ENCODE assay signal across 29 cellular contexts in the genomic region with DNA sequence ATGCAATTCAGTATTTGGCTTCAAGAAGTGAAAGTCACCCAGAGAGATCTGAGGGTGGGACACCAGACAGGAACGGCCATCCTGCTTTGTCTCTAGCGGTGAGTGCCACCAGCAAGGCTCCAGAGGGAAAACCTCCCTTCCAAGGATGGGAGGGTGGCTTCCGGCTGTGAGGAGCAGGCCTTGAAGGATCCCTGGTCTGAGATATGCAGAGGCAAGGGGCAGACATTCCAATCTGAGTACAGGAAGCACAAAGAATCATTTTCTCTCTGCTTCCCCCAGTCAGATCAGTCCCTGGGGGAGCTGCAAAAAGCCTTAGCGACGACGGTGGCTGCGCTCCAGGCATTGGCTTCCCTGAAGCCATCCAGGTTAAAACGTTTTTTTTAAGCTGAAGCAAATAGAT.
"Had no signal": no experiment of that assay in that cellular context is flagged by ENCODE, and none has a peak within 500 bp of the region (broad histone marks: within the 10 kb centered on the region; RNA-seq: fewer than 3 reads in every experiment).

No MANE protein-coding gene starts in this region.

- H3K9me3 ChIP-seq: colonic mucosa, neutrophil, thyroid gland, upper lobe of left lung, vagina had no signal

- H3K4me1 ChIP-seq: colonic mucosa, sigmoid colon, thyroid gland, upper lobe of left lung had no signal

- H3K4me1 Mint-ChIP-seq: memory B cell; naive thymus-derived CD8-positive, alpha-beta T cell; stimulated activated memory B cell treated with anti-CD40 and anti-IgM and Interleukin-4, amounts not matched to agents 10 μg/mL and 1 μg/mL and 100 μg/mL, for 72 hours; stimulated activated naive CD8-positive, alpha-beta T cell treated with anti-CD3 and anti-CD28 coated beads, Interleukin-15, amount 100 ng/mL, for 72 hours had no signal

- H3K36me3 Mint-ChIP-seq: activated naive CD8-positive, alpha-beta T cell; memory B cell; naive thymus-derived CD8-positive, alpha-beta T cell; stimulated activated memory B cell treated with anti-CD40 and anti-IgM and Interleukin-4, amounts not matched to agents 10 μg/mL and 1 μg/mL and 100 μg/mL, for 72 hours had no signal

- H3K4me3 ChIP-seq: cardiac muscle cell, colonic mucosa, sigmoid colon, thyroid gland, upper lobe of left lung, vagina had no signal

- DNase-seq: activated CD4-positive, alpha-beta T cell treated with anti-CD3 and anti-CD28 coated beads, Interleukin-2, amount 50 U/mL, for 48 hours; activated CD8-positive, alpha-beta memory T cell treated with anti-CD3 and anti-CD28 coated beads for 24 hours; activated effector memory CD4-positive, alpha-beta T cell treated with Interleukin-2 at 50 U/mL for 16 hours; activated naive CD4-positive, alpha-beta T cell treated with Interleukin-2 at 50 U/mL for 16 hours; anterior cingulate cortex; cerebellar nuclear complex; colonic mucosa; effector CD8-positive, alpha-beta T cell; left colon; naive thymus-derived CD8-positive, alpha-beta T cell; sigmoid colon; small intestine; stimulated activated CD4-positive, alpha-beta T cell treated with anti-CD3 and anti-CD28 coated beads, Interleukin-4, amount 100 ng/mL, for 4 hours; stimulated activated CD8-positive, alpha-beta memory T cell treated with anti-CD3 and anti-CD28 coated beads, Interleukin-4, amount 100 ng/mL, for 48 hours; stimulated activated naive CD8-positive, alpha-beta T cell treated with anti-CD3 and anti-CD28 coated beads, Interleukin-15, amount 100 ng/mL, for 72 hours; T-helper 9 cell; thyroid gland had no signal

- H3K9me3 Mint-ChIP-seq: stimulated activated memory B cell treated with anti-CD40 and anti-IgM and Interleukin-4, amounts not matched to agents 10 μg/mL and 1 μg/mL and 100 μg/mL, for 72 hours; stimulated activated naive CD8-positive, alpha-beta T cell treated with anti-CD3 and anti-CD28 coated beads, Interleukin-15, amount 100 ng/mL, for 72 hours; T-helper 1 cell treated with Interleukin-12 subunit alpha and Interleukin-12 subunit beta and Interleukin-4 antibody, amounts not matched to agents 30 μg/mL and 1 μg/mL, for 36 hours had no signal

- ATAC-seq: activated CD4-positive, CD25-positive, alpha-beta regulatory T cell treated with anti-CD3 and anti-CD28 coated beads, Interleukin-2, amount 50 U/mL, for 24 hours; stimulated activated memory B cell treated with anti-CD40 and anti-IgM and Interleukin-4, amounts not matched to agents 10 μg/mL and 1 μg/mL and 100 μg/mL, for 72 hours had no signal

- H3K27ac Mint-ChIP-seq: activated naive CD8-positive, alpha-beta T cell; memory B cell; naive thymus-derived CD8-positive, alpha-beta T cell; progenitor cell of endocrine pancreas; stimulated activated memory B cell treated with anti-CD40 and anti-IgM and Interleukin-4, amounts not matched to agents 10 μg/mL and 1 μg/mL and 100 μg/mL, for 72 hours; stimulated activated naive CD8-positive, alpha-beta T cell treated with anti-CD3 and anti-CD28 coated beads, Interleukin-15, amount 100 ng/mL, for 72 hours; T-helper 1 cell treated with Interleukin-12 subunit alpha and Interleukin-12 subunit beta and Interleukin-4 antibody, amounts not matched to agents 30 μg/mL and 1 μg/mL, for 36 hours had no signal

- H3K27ac ChIP-seq: cardiac muscle cell, colonic mucosa, epithelial cell of prostate, neutrophil, sigmoid colon, thyroid gland, upper lobe of left lung, vagina, VCaP had no signal

- H3K4me3 Mint-ChIP-seq: activated naive CD8-positive, alpha-beta T cell; memory B cell; naive thymus-derived CD8-positive, alpha-beta T cell; stimulated activated memory B cell treated with anti-CD40 and anti-IgM and Interleukin-4, amounts not matched to agents 10 μg/mL and 1 μg/mL and 100 μg/mL, for 72 hours; stimulated activated naive CD8-positive, alpha-beta T cell treated with anti-CD3 and anti-CD28 coated beads, Interleukin-15, amount 100 ng/mL, for 72 hours; T-helper 1 cell treated with Interleukin-12 subunit alpha and Interleukin-12 subunit beta and Interleukin-4 antibody, amounts not matched to agents 30 μg/mL and 1 μg/mL, for 36 hours had no signal

- H3K36me3 ChIP-seq: cardiac muscle cell, colonic mucosa, neutrophil, sigmoid colon, thyroid gland, upper lobe of left lung, vagina had no signal

- H3K27me3 ChIP-seq: cardiac muscle cell, colonic mucosa, neutrophil, sigmoid colon, thyroid gland, upper lobe of left lung, vagina had no signal
